Comparison of ENCODE assay signal across 8 cellular contexts in the genomic region with DNA sequence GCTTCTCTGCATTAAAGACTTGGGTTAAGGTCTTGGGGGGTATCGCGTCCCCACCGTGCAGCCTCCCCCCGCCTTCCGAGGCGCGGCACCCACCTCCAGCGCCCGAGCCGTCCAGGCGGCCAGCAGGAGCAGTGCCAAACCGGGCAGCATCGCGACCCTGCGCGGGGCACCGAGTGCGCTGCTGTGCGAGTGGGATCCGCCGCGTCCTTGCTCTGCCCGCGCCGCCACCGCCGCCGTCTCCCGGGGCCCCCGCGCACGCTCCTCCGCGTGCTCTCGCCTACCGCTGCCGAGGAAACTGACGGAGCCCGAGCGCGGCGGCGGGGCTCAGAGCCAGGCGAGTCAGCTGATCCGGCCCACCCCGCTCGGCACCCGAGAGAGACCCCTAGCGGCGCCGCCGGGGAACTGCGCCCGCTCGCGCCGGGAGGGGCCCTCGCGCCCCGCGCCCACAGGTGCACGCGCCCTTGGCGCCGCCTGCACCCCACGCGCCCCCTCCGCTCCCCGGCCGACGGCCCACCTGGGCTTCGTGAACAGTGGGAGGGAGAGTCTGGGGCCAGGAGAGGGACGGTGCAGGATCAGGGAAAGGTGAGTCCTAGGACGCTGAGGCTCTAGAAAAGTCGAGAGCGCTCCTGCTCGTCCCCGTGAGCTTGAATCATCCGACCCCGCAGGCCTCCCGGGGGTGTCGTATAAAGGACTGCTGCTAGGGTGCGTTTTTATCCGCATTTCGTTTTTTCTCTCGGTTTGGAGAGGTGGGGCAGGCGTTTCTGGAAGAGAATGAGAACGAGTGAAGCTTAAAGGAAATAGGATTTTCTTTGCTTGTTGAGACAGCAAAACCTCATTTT. TPM values are rescaled to one million over a fixed set of nuclear protein-coding genes. Genes with fewer than 3 reads are reported as not detected.
DNase-seq lines count a peak whose midpoint lies in the region; ATAC-seq and TF ChIP-seq lines count a peak whose summit lies in the region.

Gene APP (minus strand): TSS at position 300 of the 839 bp plus-strand sequence. CDS start 150 bp downstream, at position 150.

- peak within 1 kb of the TSS; percentile 77 for H3K27ac Mint-ChIP-seq in endothelial cell (ENCODE audit: unreplicated experiment)

- peaks cover 0 to 9% (median 0%) of the 10 kb centered on the region in 11 experiments; a peak in 3 of 22 replicates for H3K27me3 ChIP-seq in BLaER1 treated with 17β-estradiol and CSF1 and Interleukin-3, amounts not matched to agents 10 nM and 100 nM

- H3K9me3 ChIP-seq in BLaER1 treated with 17β-estradiol and CSF1 and Interleukin-3, amounts not matched to agents 10 nM and 100 nM (replicated peaks in 1 of 11) = no peaks in the 10 kb centered on the region

- peaks cover 0 to 10% (median 0%) of the 10 kb centered on the region in 11 experiments; a peak in 2 of 22 replicates for H3K36me3 ChIP-seq in BLaER1 treated with 17β-estradiol and CSF1 and Interleukin-3, amounts not matched to agents 10 nM and 100 nM

- peaks cover 45% of the 10 kb centered on the region for H3K4me1 Mint-ChIP-seq in endothelial cell (ENCODE audit: unreplicated experiment)

- H3K9me3 Mint-ChIP-seq in endothelial cell (ENCODE audit: unreplicated experiment) = no peaks in the 10 kb centered on the region

- peaks cover 17% of the 10 kb centered on the region for H3K27me3 Mint-ChIP-seq in endothelial cell (ENCODE audit: unreplicated experiment)

- H3K4me2 ChIP-seq in BLaER1 treated with 17β-estradiol and CSF1 and Interleukin-3, amounts not matched to agents 10 nM and 100 nM = peak within 1 kb of the TSS; percentile 76 to 98 (median 91)

- H3K27ac ChIP-seq in BLaER1 treated with 17β-estradiol and CSF1 and Interleukin-3, amounts not matched to agents 10 nM and 100 nM = peak within 1 kb of the TSS; percentile 61 to 96 (median 93)

- H3K9ac ChIP-seq in BLaER1 treated with 17β-estradiol and CSF1 and Interleukin-3, amounts not matched to agents 10 nM and 100 nM = peak within 1 kb of the TSS; percentile 87 to 98 (median 94)

- H4K20me1 ChIP-seq in BLaER1 treated with 17β-estradiol and CSF1 and Interleukin-3, amounts not matched to agents 10 nM and 100 nM = peaks cover 17 to 41% (median 33%) of the 10 kb centered on the region in 11 experiments; a peak in 19 of 22 replicates

- peak; percentile 100 for TF ChIP-seq CTCF in endothelial cell (IDR thresholded peaks at IDR 0.05; ENCODE audit: unreplicated experiment)

- H3K36me3 Mint-ChIP-seq in endothelial cell (ENCODE audit: low read depth, unreplicated experiment) = peaks cover 10% of the 10 kb centered on the region

- DNase-seq in GM19240 (ENCODE audit: insufficient read length, low spot score) = peak; percentile 77
- peak; percentile 77 for DNase-seq in NCI-H774 (lab: John Stamatoyannopoulos, UW)
- DNase-seq in activated CD8-positive, alpha-beta memory T cell treated with anti-CD3 and anti-CD28 coated beads, Interleukin-2, amount 50 U/mL, for 4 hours = peak; percentile 90
- peak; percentile 92 for DNase-seq in endothelial cell (ENCODE audit: low spot score)
- DNase-seq in midbrain (lab: John Stamatoyannopoulos, UW) = peak; percentile 90
- DNase-seq in stimulated activated CD8-positive, alpha-beta memory T cell treated with anti-CD3 and anti-CD28 coated beads, Interleukin-15, amount 100 ng/mL, for 48 hours (ENCODE audit: low read depth in 2 of 2) = peak; percentile 76 to 78

- H3K4me3 ChIP-seq in BLaER1 treated with 17β-estradiol and CSF1 and Interleukin-3, amounts not matched to agents 10 nM and 100 nM = peak within 1 kb of the TSS; percentile 72 to 98 (median 96)

- peak; percentile 79 for ATAC-seq in HG03457 (IDR thresholded peaks at IDR 0.05; ENCODE audit: unreplicated experiment)

- peaks cover 29 to 50% (median 33%) of the 10 kb centered on the region in 10 experiments for H3K4me1 ChIP-seq in BLaER1 treated with 17β-estradiol and CSF1 and Interleukin-3, amounts not matched to agents 10 nM and 100 nM

- peak within 1 kb of the TSS; percentile 96 for H3K4me3 Mint-ChIP-seq in endothelial cell (ENCODE audit: unreplicated experiment)

RNA-seq across cellular contexts. Expression of gene APP, which starts in this region (rescaled TPM):
- 1,137 TPM for total RNA-seq in endothelial cell (ENCODE audit: unreplicated experiment)

Comparison
In these comparisons a context has a peak if more than half of its experiments do, and no peak if none do; other contexts are left out.
1. Peak in every context shown above with its lines: DNase-seq, ATAC-seq, H3K4me3 ChIP-seq and H3K27ac ChIP-seq.